ENCODE assay signal across 8 cellular contexts in genomic region chr5:32329395-32329834, GRCh38. TPM values are rescaled to one million over a fixed set of nuclear protein-coding genes. Genes with fewer than 3 reads are reported as not detected.
DNase-seq lines count a peak whose midpoint lies in the region; ATAC-seq and TF ChIP-seq lines count a peak whose summit lies in the region.

No MANE protein-coding gene starts in this region.

- CTCF ChIA-PET in activated CD8-positive, alpha-beta memory T cell treated with anti-CD3 and anti-CD28 coated beads, Interleukin-2, amount 10 ng/mL, durations not matched to agents 7 days and 5 days (lab: Charles Lee), result interaction anchor here (0.7 to 5.7 kb wide), 29 partner anchors 8 to 285 kb away, joined by 3 to 139 read pairs (median 4); no protein-coding TSS in a partner anchor

- no peak for DNase-seq in AG09319 (ENCODE audit: extremely low read depth, low read depth)
- DNase-seq in NCI-H748 (lab: John Stamatoyannopoulos, UW; ENCODE audit: unreplicated experiment), result peak; percentile 80
- DNase-seq in activated CD8-positive, alpha-beta memory T cell treated with anti-CD3 and anti-CD28 coated beads, Interleukin-2, amount 10 ng/mL, durations not matched to agents 7 days and 5 days, result peak; percentile 70
- DNase-seq in epithelial cell of esophagus (ENCODE audit: low read depth), result peak; percentile 74
- DNase-seq in naive B cell, result peak; percentile 35
- DNase-seq in stomach, result peak; percentile 76

- H3K4me3 ChIP-seq in epithelial cell of esophagus (ENCODE audit: low read length) (no peak overlapping the region), stomach (no peak overlapping the region)

- no peaks in the 10 kb centered on the region for H3K36me3 ChIP-seq in stomach

- TF ChIP-seq POLR2A in stomach (IDR thresholded peaks at IDR 0.05), result no peak

- WGBS in stomach, 5 donors, result 17 to 37% (median 24%) methylated on average over 10 of the region's 10 CpGs

- H3K4me1 Mint-ChIP-seq in activated CD8-positive, alpha-beta memory T cell treated with anti-CD3 and anti-CD28 coated beads, Interleukin-2, amount 10 ng/mL, durations not matched to agents 7 days and 5 days, result peaks cover 2% of the 10 kb centered on the region
- no peaks in the 10 kb centered on the region for H3K4me1 Mint-ChIP-seq in naive B cell

- TF ChIP-seq CTCF in AG09319 (IDR thresholded peaks at IDR 0.05; ENCODE audit: low read depth, low read length) (peak; percentile 81), epithelial cell of esophagus (IDR thresholded peaks at IDR 0.05; ENCODE audit: insufficient read depth, low read depth, low read length, missing control alignments) (peak; percentile 74), stomach (IDR thresholded peaks at IDR 0.05) (peak in 5 of 7 experiments; percentile 53 to 76 (median 68))

- intact Hi-C loops in stomach (cut with DNase I; ENCODE audit: low total_unique reads), result loop anchor here (10.0 kb wide), 1 partner anchor 95 kb away; no protein-coding TSS in a partner anchor

- H3K4me1 ChIP-seq in stomach, result peaks cover 23 to 32% (median 27%) of the 10 kb centered on the region in 4 donors

- no peak overlapping the region for H3K4me3 Mint-ChIP-seq in activated CD8-positive, alpha-beta memory T cell treated with anti-CD3 and anti-CD28 coated beads, Interleukin-2, amount 10 ng/mL, durations not matched to agents 7 days and 5 days
- no peak overlapping the region for H3K4me3 Mint-ChIP-seq in naive B cell

- no peak for TF ChIP-seq EP300 in stomach (IDR thresholded peaks at IDR 0.05)

- H3K27me3 Mint-ChIP-seq in activated CD8-positive, alpha-beta memory T cell treated with anti-CD3 and anti-CD28 coated beads, Interleukin-2, amount 10 ng/mL, durations not matched to agents 7 days and 5 days, result no peaks in the 10 kb centered on the region
- H3K27me3 Mint-ChIP-seq in naive B cell, result peaks cover 0 to 4% (median 0%) of the 10 kb centered on the region in 3 donors

- no peaks in the 10 kb centered on the region for H3K27me3 ChIP-seq in stomach

- peak; percentile 62 for ATAC-seq in GM18519 (IDR thresholded peaks at IDR 0.05; ENCODE audit: low FRiP score, unreplicated experiment)
- ATAC-seq in HG03064 (IDR thresholded peaks at IDR 0.05; ENCODE audit: low read depth, unreplicated experiment), result peak; percentile 61
- ATAC-seq in activated CD8-positive, alpha-beta memory T cell treated with anti-CD3 and anti-CD28 coated beads, Interleukin-2, amount 10 ng/mL, durations not matched to agents 7 days and 5 days, result peak; percentile 94
- ATAC-seq in naive B cell (ENCODE audit: low read depth in 2 of 2), result peak; percentile 76 to 85

- no peaks in the 10 kb centered on the region for H3K9me3 Mint-ChIP-seq in activated CD8-positive, alpha-beta memory T cell treated with anti-CD3 and anti-CD28 coated beads, Interleukin-2, amount 10 ng/mL, durations not matched to agents 7 days and 5 days (ENCODE audit: low read depth)
- H3K9me3 Mint-ChIP-seq in naive B cell, result peaks cover 0 to 2% (median 0%) of the 10 kb centered on the region in 7 donors

- peak overlapping the region; percentile 48 to 78 (median 55) for H3K27ac ChIP-seq in stomach

- no peaks in the 10 kb centered on the region for H3K9me3 ChIP-seq in stomach

- no peaks in the 10 kb centered on the region for H3K36me3 Mint-ChIP-seq in activated CD8-positive, alpha-beta memory T cell treated with anti-CD3 and anti-CD28 coated beads, Interleukin-2, amount 10 ng/mL, durations not matched to agents 7 days and 5 days
- no peaks in the 10 kb centered on the region for H3K36me3 Mint-ChIP-seq in naive B cell

- H3K27ac Mint-ChIP-seq in activated CD8-positive, alpha-beta memory T cell treated with anti-CD3 and anti-CD28 coated beads, Interleukin-2, amount 10 ng/mL, durations not matched to agents 7 days and 5 days, result no peak overlapping the region
- H3K27ac Mint-ChIP-seq in naive B cell, result peak overlapping the region in 3 of 6 donors; percentile 16 to 50 (median 27)

RNA-seq across cellular contexts. Expression of gene MTMR12, which starts 16.7 kb away (rescaled TPM):
- 10 to 100 TPM; 23.3 to 26.6 TPM for total RNA-seq in activated CD8-positive, alpha-beta memory T cell treated with anti-CD3 and anti-CD28 coated beads, Interleukin-2, amount 10 ng/mL, durations not matched to agents 7 days and 5 days
- polyA plus RNA-seq in naive B cell (ENCODE audit: low read depth in 6 of 6) (10 to 100 TPM; 16.9 to 32.1 (median 20.5) TPM), stomach (10 to 100 TPM in 2 of 3 donors, 1 to 10 TPM in 1; 7.2 to 15.0 (median 11.5) TPM)
- 10 to 100 TPM; 35.6 to 51.9 (median 45.5) TPM for total RNA-seq in stomach
